8 cellular contexts compared by ENCODE assay signal in genomic region chr4:155442267-155443105, GRCh38.
DNase-seq lines count a peak whose midpoint lies in the region; ATAC-seq and TF ChIP-seq lines count a peak whose summit lies in the region.

No MANE protein-coding gene starts in this region.

- no peaks in the 10 kb centered on the region for H3K79me2 ChIP-seq in DND-41 (ENCODE audit: insufficient read depth, low read length)

- no peak overlapping the region for H3K27ac ChIP-seq in DND-41 (ENCODE audit: low read length)
- H3K27ac ChIP-seq in ascending aorta: peak overlapping the region in 1 of 2 donors; percentile 57
- H3K27ac ChIP-seq in right cardiac atrium (ENCODE audit: low read length): no peak overlapping the region
- H3K27ac ChIP-seq in rectal smooth muscle tissue (ENCODE audit: low read depth, low read length): peak overlapping the region; percentile 9
- no peak overlapping the region for H3K27ac ChIP-seq in aorta (ENCODE audit: low read depth in 1 of 2, low read length in 2 of 2)

- H3K4me3 ChIP-seq in DND-41 (ENCODE audit: low read depth in 1 of 2, low read length in 2 of 2) (no peak overlapping the region), ascending aorta (peak overlapping the region in 1 of 2 donors; percentile 42), right cardiac atrium (ENCODE audit: low read length) (peak overlapping the region; percentile 21), rectal smooth muscle tissue (ENCODE audit: low read length) (peak overlapping the region; percentile 25), aorta (ENCODE audit: low read length in 2 of 2) (peak overlapping the region in 1 of 2 donors; percentile 51)

- TF ChIP-seq CTCF in DND-41 (IDR thresholded peaks at IDR 0.05; ENCODE audit: borderline replicate concordance, extremely low read depth, low read length, poor library complexity, severe bottlenecking): peak; percentile 95
- peak; percentile 72 to 95 (median 87) for TF ChIP-seq CTCF in ascending aorta (IDR thresholded peaks at IDR 0.05)

- 0 out of 2 replicates have a peak overlapping the region, but pooled peaks have one; percentile 29 for H2AFZ ChIP-seq in DND-41 (ENCODE audit: low read depth, low read length)

- no peaks in the 10 kb centered on the region for H4K20me1 ChIP-seq in DND-41 (ENCODE audit: insufficient read depth, low read length)

- 53% methylated on average over 10 of the region's 10 CpGs for WGBS in right cardiac atrium
- whole genome bisulfite sequencing in aorta, 2 donors: 46 to 49% methylated on average over 10 of the region's 10 CpGs

- H3K4me2 ChIP-seq in DND-41 (ENCODE audit: insufficient read depth, low read length): no peak overlapping the region

- no peaks in the 10 kb centered on the region for H3K27me3 ChIP-seq in DND-41 (ENCODE audit: insufficient read depth, low read length, poor library complexity)
- no peaks in the 10 kb centered on the region for H3K27me3 ChIP-seq in ascending aorta
- H3K27me3 ChIP-seq in right cardiac atrium (ENCODE audit: control insufficient read depth, insufficient read depth): no peaks in the 10 kb centered on the region
- H3K27me3 ChIP-seq in rectal smooth muscle tissue (ENCODE audit: control insufficient read depth, insufficient read depth, low read length): no peaks in the 10 kb centered on the region
- no peaks in the 10 kb centered on the region for H3K27me3 ChIP-seq in aorta (ENCODE audit: control insufficient read depth in 1 of 2, insufficient read depth in 2 of 2, low read length in 1 of 2)

- no peaks in the 10 kb centered on the region for H3K9me3 ChIP-seq in DND-41 (ENCODE audit: insufficient read depth, low read length, severe bottlenecking)
- no peaks in the 10 kb centered on the region for H3K9me3 ChIP-seq in ascending aorta
- no peaks in the 10 kb centered on the region for H3K9me3 ChIP-seq in right cardiac atrium (ENCODE audit: control insufficient read depth, low read length)
- no peaks in the 10 kb centered on the region for H3K9me3 ChIP-seq in aorta (ENCODE audit: control insufficient read depth, low read length)

- H3K9ac ChIP-seq in DND-41 (ENCODE audit: low read depth, low read length): no peak overlapping the region
- H3K9ac ChIP-seq in rectal smooth muscle tissue (ENCODE audit: low read length): no peak overlapping the region

- H3K4me1 ChIP-seq in DND-41 (ENCODE audit: insufficient read depth, low read length): peaks cover 3% of the 10 kb centered on the region; the same call in 1 of the 2 replicates
- H3K4me1 ChIP-seq in ascending aorta: peaks cover 0 to 6% of the 10 kb centered on the region in 2 donors
- no peaks in the 10 kb centered on the region for H3K4me1 ChIP-seq in right cardiac atrium (ENCODE audit: control insufficient read depth, insufficient read depth, low read length)
- peaks cover 4% of the 10 kb centered on the region for H3K4me1 ChIP-seq in rectal smooth muscle tissue (ENCODE audit: control insufficient read depth, insufficient read depth, low read length)
- no peaks in the 10 kb centered on the region for H3K4me1 ChIP-seq in aorta (ENCODE audit: control insufficient read depth in 1 of 2, insufficient read depth in 2 of 2, low read length in 2 of 2)

- H3K36me3 ChIP-seq in DND-41 (ENCODE audit: insufficient read depth, low read length) (no peaks in the 10 kb centered on the region), ascending aorta (no peaks in the 10 kb centered on the region), rectal smooth muscle tissue (ENCODE audit: control insufficient read depth, insufficient read depth, low read length) (no peaks in the 10 kb centered on the region), aorta (ENCODE audit: control insufficient read depth in 1 of 2, insufficient read depth in 2 of 2, low read length in 1 of 2) (no peaks in the 10 kb centered on the region)

- DNase-seq in DND-41: peak; percentile 68
- DNase-seq in KG1 (lab: John Stamatoyannopoulos, UW): peak; percentile 1
- peak in 3 of 5 donors; percentile 9 to 22 (median 17) for DNase-seq in T-helper 1 cell
- peak; percentile 35 to 92 for DNase-seq in ascending aorta (ENCODE audit: low spot score in 2 of 2)
- peak; percentile 81 to 93 (median 92) for DNase-seq in right cardiac atrium
- peak; percentile 85 to 95 for DNase-seq in aorta

- intact Hi-C loops in ascending aorta (cut with DNase I) (loop anchor here (2.0 to 5.0 kb wide), 5 partner anchors 70 to 510 kb away; partner anchors contain the start of genes CTSO, GUCY1A1 and GUCY1B1), right cardiac atrium (cut with DNase I) (loop anchor here (2.0 to 10.0 kb wide), 5 partner anchors 222 to 345 kb away; partner anchors contain the start of gene GUCY1A1 (in 1 of the 4)), aorta (cut with DNase I) (loop anchor here (1.0 to 10.0 kb wide), 4 partner anchors 72 to 344 kb away; partner anchors contain the start of gene GUCY1A1 (in 1 of the 2))

- ATAC-seq in DND-41 (ENCODE audit: insufficient read depth, low read depth): peak; percentile 90
- peak; percentile 89 for ATAC-seq in GM21528 (IDR thresholded peaks at IDR 0.05; ENCODE audit: low FRiP score, unreplicated experiment)
- ATAC-seq in right cardiac atrium: peak; percentile 91 to 94
- ATAC-seq in aorta (ENCODE audit: low FRiP score): peak; percentile 95

Comparison
In these comparisons a context has a peak if more than half of its experiments do, and no peak if none do; other contexts are left out.
1. DNase-seq: peak in every context shown above with its lines; median percentile 92 in right cardiac atrium; 90 in aorta; 68 in DND-41; 64 in ascending aorta; 17 in T-helper 1 cell; 1 in KG1.
2. H3K4me3 ChIP-seq: peak in right cardiac atrium (single experiment) and rectal smooth muscle tissue (single experiment); none in DND-41 (0 of 2).
3. Peak in every context shown above with its lines, with median percentiles within 50 percentile points of each other: ATAC-seq.